1 cellular context compared by ENCODE assay signal in the genomic region with DNA sequence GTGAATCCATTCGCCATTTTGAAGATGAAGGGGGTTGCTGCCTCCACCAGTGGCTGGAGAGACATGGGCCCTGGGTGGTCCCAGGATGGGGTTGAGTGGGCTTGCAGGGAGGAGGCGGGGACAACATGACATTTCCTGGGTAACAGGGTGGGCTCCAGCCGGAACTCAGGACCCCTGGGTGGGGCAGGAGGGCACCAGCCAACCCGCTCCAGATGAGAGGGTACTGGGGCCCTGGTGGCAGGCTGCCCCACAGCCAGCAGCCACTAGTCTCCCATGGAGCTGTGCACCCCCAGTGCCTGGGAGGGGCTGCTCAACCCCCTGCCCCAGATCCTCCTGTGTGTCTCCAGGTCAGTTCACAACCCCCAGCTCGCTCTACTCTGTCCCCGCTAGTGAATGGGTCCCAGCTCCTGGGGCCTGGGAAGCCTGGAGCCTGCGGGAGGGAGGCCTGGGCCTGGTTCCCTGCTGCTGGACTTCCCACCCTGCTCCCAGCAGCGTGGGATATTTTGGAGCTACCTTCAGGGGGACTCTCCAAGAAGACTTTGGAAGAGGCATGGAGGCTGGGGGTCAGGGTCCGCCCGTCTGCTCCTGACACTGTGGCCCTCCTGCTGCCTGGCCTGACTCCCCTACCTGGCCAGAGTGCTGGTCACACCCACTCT.
TF ChIP-seq lines count a peak whose summit lies in the region.

No MANE protein-coding gene starts in this region.

TF ChIP-seq in HepG2, 621 proteins besides CTCF, POLR2A, EP300 and RAD21:
- TF ChIP-seq ONECUT2 (CRISPR knock-in tag; IDR thresholded peaks at IDR 0.05) (no peak), TSC22D2 (CRISPR knock-in tag; IDR thresholded peaks at IDR 0.05; ENCODE audit: borderline replicate concordance) (no peak), ZNF558 (CRISPR knock-in tag; IDR thresholded peaks at IDR 0.05; ENCODE audit: borderline replicate concordance) (no peak), SALL2 (CRISPR knock-in tag; IDR thresholded peaks at IDR 0.05) (no peak), JUNB (CRISPR knock-in tag; IDR thresholded peaks at IDR 0.05; ENCODE audit: borderline replicate concordance) (no peak), KAT2B (IDR thresholded peaks at IDR 0.05; ENCODE audit: borderline replicate concordance, low read depth, low read length) (no peak), ZBTB20 (CRISPR knock-in tag; IDR thresholded peaks at IDR 0.05; ENCODE audit: borderline replicate concordance, low read depth) (no peak), TOE1 (CRISPR knock-in tag; IDR thresholded peaks at IDR 0.05) (no peak), IKZF1 (IDR thresholded peaks at IDR 0.05) (no peak), ZNF839 (CRISPR knock-in tag; IDR thresholded peaks at IDR 0.05; ENCODE audit: borderline replicate concordance) (no peak), KLF11 (CRISPR knock-in tag; IDR thresholded peaks at IDR 0.05) (no peak), ZNF790 (CRISPR knock-in tag; IDR thresholded peaks at IDR 0.05; ENCODE audit: borderline replicate concordance) (no peak), SIN3B (IDR thresholded peaks at IDR 0.05; ENCODE audit: low read length) (no peak), ZBTB38 (CRISPR knock-in tag; IDR thresholded peaks at IDR 0.05) (no peak)
- TF ChIP-seq, protein P1, sequence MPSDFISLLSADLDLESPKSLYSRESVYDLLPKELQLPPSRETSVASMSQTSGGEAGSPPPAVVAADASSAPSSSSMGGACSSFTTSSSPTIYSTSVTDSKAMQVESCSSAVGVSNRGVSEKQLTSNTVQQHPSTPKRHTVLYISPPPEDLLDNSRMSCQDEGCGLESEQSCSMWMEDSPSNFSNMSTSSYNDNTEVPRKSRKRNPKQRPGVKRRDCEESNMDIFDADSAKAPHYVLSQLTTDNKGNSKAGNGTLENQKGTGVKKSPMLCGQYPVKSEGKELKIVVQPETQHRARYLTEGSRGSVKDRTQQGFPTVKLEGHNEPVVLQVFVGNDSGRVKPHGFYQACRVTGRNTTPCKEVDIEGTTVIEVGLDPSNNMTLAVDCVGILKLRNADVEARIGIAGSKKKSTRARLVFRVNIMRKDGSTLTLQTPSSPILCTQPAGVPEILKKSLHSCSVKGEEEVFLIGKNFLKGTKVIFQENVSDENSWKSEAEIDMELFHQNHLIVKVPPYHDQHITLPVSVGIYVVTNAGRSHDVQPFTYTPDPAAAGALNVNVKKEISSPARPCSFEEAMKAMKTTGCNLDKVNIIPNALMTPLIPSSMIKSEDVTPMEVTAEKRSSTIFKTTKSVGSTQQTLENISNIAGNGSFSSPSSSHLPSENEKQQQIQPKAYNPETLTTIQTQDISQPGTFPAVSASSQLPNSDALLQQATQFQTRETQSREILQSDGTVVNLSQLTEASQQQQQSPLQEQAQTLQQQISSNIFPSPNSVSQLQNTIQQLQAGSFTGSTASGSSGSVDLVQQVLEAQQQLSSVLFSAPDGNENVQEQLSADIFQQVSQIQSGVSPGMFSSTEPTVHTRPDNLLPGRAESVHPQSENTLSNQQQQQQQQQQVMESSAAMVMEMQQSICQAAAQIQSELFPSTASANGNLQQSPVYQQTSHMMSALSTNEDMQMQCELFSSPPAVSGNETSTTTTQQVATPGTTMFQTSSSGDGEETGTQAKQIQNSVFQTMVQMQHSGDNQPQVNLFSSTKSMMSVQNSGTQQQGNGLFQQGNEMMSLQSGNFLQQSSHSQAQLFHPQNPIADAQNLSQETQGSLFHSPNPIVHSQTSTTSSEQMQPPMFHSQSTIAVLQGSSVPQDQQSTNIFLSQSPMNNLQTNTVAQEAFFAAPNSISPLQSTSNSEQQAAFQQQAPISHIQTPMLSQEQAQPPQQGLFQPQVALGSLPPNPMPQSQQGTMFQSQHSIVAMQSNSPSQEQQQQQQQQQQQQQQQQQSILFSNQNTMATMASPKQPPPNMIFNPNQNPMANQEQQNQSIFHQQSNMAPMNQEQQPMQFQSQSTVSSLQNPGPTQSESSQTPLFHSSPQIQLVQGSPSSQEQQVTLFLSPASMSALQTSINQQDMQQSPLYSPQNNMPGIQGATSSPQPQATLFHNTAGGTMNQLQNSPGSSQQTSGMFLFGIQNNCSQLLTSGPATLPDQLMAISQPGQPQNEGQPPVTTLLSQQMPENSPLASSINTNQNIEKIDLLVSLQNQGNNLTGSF (CRISPR knock-in tag; IDR thresholded peaks at IDR 0.05), result no peak
- TF ChIP-seq, protein P2, sequence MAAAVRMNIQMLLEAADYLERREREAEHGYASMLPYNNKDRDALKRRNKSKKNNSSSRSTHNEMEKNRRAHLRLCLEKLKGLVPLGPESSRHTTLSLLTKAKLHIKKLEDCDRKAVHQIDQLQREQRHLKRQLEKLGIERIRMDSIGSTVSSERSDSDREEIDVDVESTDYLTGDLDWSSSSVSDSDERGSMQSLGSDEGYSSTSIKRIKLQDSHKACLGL (CRISPR knock-in tag; IDR thresholded peaks at IDR 0.05), result no peak
- TF ChIP-seq, protein P3, sequence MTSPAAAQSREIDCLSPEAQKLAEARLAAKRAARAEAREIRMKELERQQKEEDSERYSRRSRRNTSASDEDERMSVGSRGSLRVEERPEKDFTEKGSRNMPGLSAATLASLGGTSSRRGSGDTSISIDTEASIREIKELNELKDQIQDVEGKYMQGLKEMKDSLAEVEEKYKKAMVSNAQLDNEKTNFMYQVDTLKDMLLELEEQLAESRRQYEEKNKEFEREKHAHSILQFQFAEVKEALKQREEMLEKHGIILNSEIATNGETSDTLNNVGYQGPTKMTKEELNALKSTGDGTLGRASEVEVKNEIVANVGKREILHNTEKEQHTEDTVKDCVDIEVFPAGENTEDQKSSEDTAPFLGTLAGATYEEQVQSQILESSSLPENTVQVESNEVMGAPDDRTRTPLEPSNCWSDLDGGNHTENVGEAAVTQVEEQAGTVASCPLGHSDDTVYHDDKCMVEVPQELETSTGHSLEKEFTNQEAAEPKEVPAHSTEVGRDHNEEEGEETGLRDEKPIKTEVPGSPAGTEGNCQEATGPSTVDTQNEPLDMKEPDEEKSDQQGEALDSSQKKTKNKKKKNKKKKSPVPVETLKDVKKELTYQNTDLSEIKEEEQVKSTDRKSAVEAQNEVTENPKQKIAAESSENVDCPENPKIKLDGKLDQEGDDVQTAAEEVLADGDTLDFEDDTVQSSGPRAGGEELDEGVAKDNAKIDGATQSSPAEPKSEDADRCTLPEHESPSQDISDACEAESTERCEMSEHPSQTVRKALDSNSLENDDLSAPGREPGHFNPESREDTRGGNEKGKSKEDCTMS (CRISPR knock-in tag; conservative IDR thresholded peaks at IDR 0.05), result no peak
- TF ChIP-seq, protein P4, sequence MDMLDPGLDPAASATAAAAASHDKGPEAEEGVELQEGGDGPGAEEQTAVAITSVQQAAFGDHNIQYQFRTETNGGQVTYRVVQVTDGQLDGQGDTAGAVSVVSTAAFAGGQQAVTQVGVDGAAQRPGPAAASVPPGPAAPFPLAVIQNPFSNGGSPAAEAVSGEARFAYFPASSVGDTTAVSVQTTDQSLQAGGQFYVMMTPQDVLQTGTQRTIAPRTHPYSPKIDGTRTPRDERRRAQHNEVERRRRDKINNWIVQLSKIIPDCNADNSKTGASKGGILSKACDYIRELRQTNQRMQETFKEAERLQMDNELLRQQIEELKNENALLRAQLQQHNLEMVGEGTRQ (IDR thresholded peaks at IDR 0.05; ENCODE audit: low read depth, low read length), result no peak
- TF ChIP-seq, protein P4 (CRISPR knock-in tag; IDR thresholded peaks at IDR 0.05; ENCODE audit: borderline replicate concordance), result no peak
